2 cellular contexts compared by ENCODE assay signal in the genomic region with DNA sequence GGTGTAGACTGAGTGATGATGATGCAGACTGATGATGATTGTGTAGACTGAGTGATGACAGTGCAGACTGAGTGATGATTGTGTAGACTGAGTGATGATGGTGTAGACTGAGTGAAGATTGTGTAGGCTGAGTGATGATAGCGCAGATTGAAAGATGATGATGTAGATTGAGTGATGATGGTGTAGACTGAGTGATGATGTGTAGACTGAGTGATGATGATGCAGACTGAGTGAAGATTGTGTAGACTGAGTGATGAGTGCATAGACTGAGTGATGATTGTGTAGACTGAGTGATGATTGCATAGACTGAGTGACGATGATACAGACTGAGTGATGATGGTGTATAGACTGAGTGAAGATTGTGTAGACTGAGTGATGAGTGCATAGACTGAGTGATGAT.
A peak's percentile ranks its signal among the peaks of the same experiment; 100 is the strongest.
TF ChIP-seq lines count a peak whose summit lies in the region.

No MANE protein-coding gene starts in this region.

TF ChIP-seq in HepG2, 621 proteins besides CTCF, POLR2A, EP300 and RAD21:
- TF ChIP-seq ZNF326 (CRISPR knock-in tag; IDR thresholded peaks at IDR 0.05; ENCODE audit: borderline replicate concordance): no peak
- peak; percentile 90 for TF ChIP-seq CREB1 (IDR thresholded peaks at IDR 0.05)
- TF ChIP-seq CREB1 (CRISPR knock-in tag; IDR thresholded peaks at IDR 0.05): no peak
- TF ChIP-seq, protein P1, sequence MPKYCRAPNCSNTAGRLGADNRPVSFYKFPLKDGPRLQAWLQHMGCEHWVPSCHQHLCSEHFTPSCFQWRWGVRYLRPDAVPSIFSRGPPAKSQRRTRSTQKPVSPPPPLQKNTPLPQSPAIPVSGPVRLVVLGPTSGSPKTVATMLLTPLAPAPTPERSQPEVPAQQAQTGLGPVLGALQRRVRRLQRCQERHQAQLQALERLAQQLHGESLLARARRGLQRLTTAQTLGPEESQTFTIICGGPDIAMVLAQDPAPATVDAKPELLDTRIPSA (CRISPR knock-in tag; IDR thresholded peaks at IDR 0.05; ENCODE audit: borderline replicate concordance): no peak
- TF ChIP-seq ZNF234 (CRISPR knock-in tag; conservative IDR thresholded peaks at IDR 0.05): no peak

TF ChIP-seq in H1, 55 proteins besides CTCF, POLR2A, EP300 and RAD21:
- no peak for TF ChIP-seq POU5F1 (IDR thresholded peaks at IDR 0.05; ENCODE audit: low read depth, low read length)
- TF ChIP-seq CHD1 (IDR thresholded peaks at IDR 0.05; ENCODE audit: low read depth, low read length): no peak
- TF ChIP-seq HDAC6 (IDR thresholded peaks at IDR 0.05; ENCODE audit: low read depth, low read length): no peak
- TF ChIP-seq SP2 (IDR thresholded peaks at IDR 0.05; ENCODE audit: low read length): no peak
- TF ChIP-seq FOSL1 (IDR thresholded peaks at IDR 0.05; ENCODE audit: insufficient read depth, low read depth, low read length): no peak
